Comparison of ENCODE assay signal across 5 cellular contexts in the genomic region with DNA sequence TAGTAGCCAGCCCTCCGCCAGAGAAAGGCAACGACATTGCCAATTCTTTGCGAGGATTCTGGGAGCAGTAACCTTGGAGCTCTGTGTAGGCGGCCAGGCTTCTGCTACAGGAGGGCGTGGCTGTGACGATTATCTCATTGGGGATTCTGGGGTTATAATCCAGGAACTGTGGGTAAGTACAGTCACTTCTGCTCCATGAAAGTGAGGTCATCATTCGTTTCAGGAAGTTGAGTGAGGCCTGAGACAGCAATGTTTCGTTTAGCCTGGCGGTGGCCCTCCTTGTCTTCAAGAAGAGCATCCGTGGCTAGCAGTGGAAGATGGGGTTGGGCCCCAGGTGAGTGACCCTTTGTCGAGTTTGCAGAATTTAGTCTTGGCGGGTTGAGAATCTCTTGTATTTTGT.
DNase-seq lines count a peak whose midpoint lies in the region; ATAC-seq, FAIRE-seq and TF ChIP-seq lines count a peak whose summit lies in the region.
"Not testable (repeated sequence)": the region's sequence is repeated elsewhere in the genome, so short reads cannot be mapped to it uniquely, and the experiment has no call there.

No MANE protein-coding gene starts in this region.

- not testable (repeated sequence) for H3K9ac ChIP-seq in K562 (ENCODE audit: insufficient read depth in 1 of 2, low read depth in 2 of 2, low read length in 2 of 2)

- H3K27ac Mint-ChIP-seq in HFFc6 (peak overlapping the region; percentile 54; the same call in 1 of the 2 replicates), WTC11 (0 out of 2 replicates have a peak overlapping the region, but pooled peaks have one; percentile 29)

- not testable (repeated sequence) for H4K20me1 ChIP-seq in K562 (replicated peaks; ENCODE audit: control insufficient read depth, insufficient read depth, low read length)

- peak overlapping the region; percentile 65; the same call in 1 of the 2 replicates for H3K4me3 Mint-ChIP-seq in HFFc6
- H3K4me3 Mint-ChIP-seq in WTC11, result not testable (repeated sequence)

- not testable (repeated sequence) for H3K36me3 ChIP-seq in K562 (ENCODE audit: control insufficient read depth, insufficient read depth, low read length)

- TF ChIP-seq CTCF in HFFc6 (IDR thresholded peaks at IDR 0.05); WTC11 (IDR thresholded peaks at IDR 0.05); K562 (IDR thresholded peaks at IDR 0.05 in 2 of 3, conservative IDR thresholded peaks at IDR 0.05 in 1 of 3; ENCODE audit: insufficient read depth in 2 of 3, low read depth in 1 of 3, low read length in 3 of 3): not testable (repeated sequence)

- H3K9me1 ChIP-seq in K562 (ENCODE audit: control insufficient read depth, insufficient read depth, low read length), result not testable (repeated sequence)

- CTCF ChIA-PET in WTC11 (lab: Charles Lee); K562 (lab: Yijun Ruan, JAX; ENCODE audit: low intra/inter-chr PET ratio): not testable (repeated sequence)

- not testable (repeated sequence) for H3K4me1 Mint-ChIP-seq in HFFc6 (ENCODE audit: low read depth)
- H3K4me1 Mint-ChIP-seq in WTC11, result peaks cover 26% of the 10 kb centered on the region

- 60% methylated on average over 8 of the region's 12 CpGs for WGBS in K562 (ENCODE audit: insufficient coverage, low coverage, missing lambda C conversion rate)

- not testable (repeated sequence) for H3K9me3 ChIP-seq in K562 (replicated peaks; ENCODE audit: control insufficient read depth, insufficient read depth, low read depth, low read length)

- ATAC-seq in WTC11, result peak; percentile 65
- peak; percentile 82 for ATAC-seq in K562

- TF ChIP-seq POLR2A in K562 (conservative IDR thresholded peaks at IDR 0.05), result not testable (repeated sequence)

- not testable (repeated sequence) for H3K27ac ChIP-seq in K562 (ENCODE audit: extremely low read depth, low read depth, low read length)

- intact Hi-C loops in K562 (cut with micrococcal nuclease), result loop anchor here (10.0 kb wide), 1 partner anchor 45 kb away; no protein-coding TSS in a partner anchor

- not testable (repeated sequence) for H3K4me1 ChIP-seq in K562 (replicated peaks in 1 of 2; ENCODE audit: control insufficient read depth in 2 of 2, insufficient read depth in 2 of 2, low read length in 2 of 2)

- TF ChIP-seq EP300 in K562 (IDR thresholded peaks at IDR 0.05; ENCODE audit: low read length), result not testable (repeated sequence)

- in situ Hi-C loops in K562 (cut with MboI), result not testable (repeated sequence)

- POLR2A ChIA-PET in WTC11 (lab: Charles Lee); K562 (lab: Yijun Ruan, JAX): not testable (repeated sequence)

- not testable (repeated sequence) for H2AFZ ChIP-seq in K562 (ENCODE audit: low read depth, low read length)

- H3K36me3 Mint-ChIP-seq in HFFc6 (ENCODE audit: low read depth); WTC11: not testable (repeated sequence)

- not testable (repeated sequence) for FAIRE-seq in K562 (lab: Jason Lieb, UNC)

- not testable (repeated sequence) for H3K27me3 Mint-ChIP-seq in HFFc6 (ENCODE audit: insufficient read depth); WTC11 (ENCODE audit: low read depth)

- not testable (repeated sequence) for H3K4me3 ChIP-seq in K562

- H3K4me2 ChIP-seq in K562 (ENCODE audit: insufficient read depth, low read length), result not testable (repeated sequence)

- H3K9me3 Mint-ChIP-seq in HFFc6, WTC11: not testable (repeated sequence)

- not testable (repeated sequence) for H3K79me2 ChIP-seq in K562 (ENCODE audit: control insufficient read depth, insufficient read depth, low read length)

- not testable (repeated sequence) for TF ChIP-seq RAD21 in K562 (CRISPR knock-in tag; conservative IDR thresholded peaks at IDR 0.05 in 1 of 2, IDR thresholded peaks at IDR 0.05 in 1 of 2)

- BruUV-seq in K562 (replicated peaks; lab: Mats Ljungman, UMichigan), result not testable (repeated sequence)

- peak; percentile 27 for DNase-seq in Daoy (ENCODE audit: low read depth)
- not testable (repeated sequence) for DNase-seq in HFFc6; WTC11 (ENCODE audit: low spot score)
- peak; percentile 2 for DNase-seq in OCI-M1 (lab: John Stamatoyannopoulos, UW)
- peak in 1 of 4 experiments; percentile 36 for DNase-seq in K562 (ENCODE audit: extremely low read depth in 1 of 4, low spot score in 3 of 4)

- not testable (repeated sequence) for H3K27me3 ChIP-seq in K562 (ENCODE audit: control insufficient read depth in 2 of 2, insufficient read depth in 2 of 2, low read length in 2 of 2)

TF ChIP-seq in K562, 482 proteins besides CTCF, POLR2A, EP300 and RAD21:
- TF ChIP-seq ATF7 (IDR thresholded peaks at IDR 0.05) (peak; percentile 42; the same call in 1 of the 2 replicates), ATF3 (IDR thresholded peaks at IDR 0.05) (peak; percentile 69)
- not testable (repeated sequence) for TF ChIP-seq ATF3 (CRISPR knock-in tag; conservative IDR thresholded peaks at IDR 0.05)
